ENCODE assay signal across 15 cellular contexts in the genomic region with DNA sequence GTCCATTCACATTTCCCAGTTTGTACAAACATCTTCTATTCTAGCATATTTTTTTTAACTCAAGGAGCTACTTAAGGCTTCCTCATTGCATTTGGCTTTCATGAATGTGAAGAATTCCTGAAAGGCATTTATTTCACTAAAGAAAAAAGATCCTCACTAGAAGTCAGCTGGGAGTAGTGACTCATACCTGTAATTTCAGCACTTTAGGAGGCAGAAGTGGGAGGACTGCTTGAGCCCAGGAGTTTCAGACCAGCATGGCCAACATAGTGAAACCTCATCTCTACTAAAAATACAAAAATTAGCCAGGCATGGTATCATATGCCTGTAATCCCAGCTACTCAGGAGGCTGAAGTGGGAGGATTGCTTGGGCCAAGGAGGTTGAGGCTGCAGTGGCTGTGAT. TPM values are rescaled to one million over a fixed set of nuclear protein-coding genes. Genes with fewer than 3 reads are reported as not detected.
A peak's percentile ranks its signal among the peaks of the same experiment; 100 is the strongest.
DNase-seq lines count a peak whose midpoint lies in the region; ATAC-seq and TF ChIP-seq lines count a peak whose summit lies in the region.
"Had no signal": no experiment of that assay in that cellular context is flagged by ENCODE, and none has a peak within 500 bp of the region (broad histone marks: within the 10 kb centered on the region; RNA-seq: fewer than 3 reads in every experiment).

No MANE protein-coding gene starts in this region.

- no peaks in the 10 kb centered on the region for H3K9me3 ChIP-seq in MM.1S (replicated peaks; ENCODE audit: insufficient read depth, low read length)
- H3K9me3 ChIP-seq in CD4-positive, alpha-beta memory T cell (ENCODE audit: control insufficient read depth in 1 of 2, low read length in 2 of 2), result no peaks in the 10 kb centered on the region
- H3K9me3 ChIP-seq: mucosa of descending colon had no signal

- peaks cover 29% of the 10 kb centered on the region for H3K4me1 ChIP-seq in MM.1S (ENCODE audit: low read length)
- no peaks in the 10 kb centered on the region for H3K4me1 ChIP-seq in CD4-positive, alpha-beta memory T cell (ENCODE audit: insufficient read depth, low read length)

- H3K4me3 ChIP-seq in MM.1S (ENCODE audit: low read length), result no peak overlapping the region
- no peak overlapping the region for H3K4me3 ChIP-seq in CD4-positive, alpha-beta memory T cell (ENCODE audit: low read length in 2 of 2)
- H3K4me3 ChIP-seq: mucosa of descending colon had no signal

- H3F3A ChIP-seq in MM.1S (ENCODE audit: insufficient read depth, low read length), result peaks cover 20% of the 10 kb centered on the region

- intact Hi-C loops in CD4-positive, alpha-beta memory T cell (cut with micrococcal nuclease), result no loop called here

- peak overlapping the region; percentile 55; the same call in 1 of the 2 replicates for H3K4me2 ChIP-seq in MM.1S (ENCODE audit: low read depth, low read length)

- H3K79me2 ChIP-seq in MM.1S (ENCODE audit: low read length), result no peaks in the 10 kb centered on the region

- H3K36me3 ChIP-seq in MM.1S (replicated peaks; ENCODE audit: insufficient read depth, low read length), result no peaks in the 10 kb centered on the region
- H3K36me3 ChIP-seq in CD4-positive, alpha-beta memory T cell (ENCODE audit: insufficient read depth, low read length), result no peaks in the 10 kb centered on the region
- H3K36me3 ChIP-seq: WERI-Rb-1 had no signal

- POLR2A ChIA-PET in CD4-positive, alpha-beta memory T cell (lab: Charles Lee; ENCODE audit: partially characterized antibody), result no interaction called here

- H3K27me3 Mint-ChIP-seq in CD4-positive, alpha-beta memory T cell, result peaks cover 16 to 17% of the 10 kb centered on the region in 2 donors

- peak; percentile 63 for ATAC-seq in GM19351 (IDR thresholded peaks at IDR 0.05; ENCODE audit: unreplicated experiment)
- peak; percentile 65 for ATAC-seq in HG02678 (IDR thresholded peaks at IDR 0.05; ENCODE audit: unreplicated experiment)
- no peak for ATAC-seq in GM21423 (IDR thresholded peaks at IDR 0.05; ENCODE audit: unreplicated experiment)
- ATAC-seq: activated T-cell treated with anti-CD3 and anti-CD28 coated beads, Interleukin-2, amount 50 U/mL, for 4 hours; mucosa of descending colon; Right ventricle myocardium inferior had no signal

- H4K20me1 ChIP-seq in MM.1S (ENCODE audit: insufficient read depth, low read length), result no peaks in the 10 kb centered on the region

- no peaks in the 10 kb centered on the region for H3K36me3 Mint-ChIP-seq in CD4-positive, alpha-beta memory T cell
- H3K36me3 Mint-ChIP-seq: brain had no signal

- no peak overlapping the region for H3K27ac Mint-ChIP-seq in CD4-positive, alpha-beta memory T cell
- H3K27ac Mint-ChIP-seq: brain had no signal

- no peaks in the 10 kb centered on the region for H3K9me2 ChIP-seq in MM.1S (replicated peaks; ENCODE audit: insufficient read depth, low read length)

- no peak overlapping the region for H3K4me3 Mint-ChIP-seq in CD4-positive, alpha-beta memory T cell
- H3K4me3 Mint-ChIP-seq: activated T-cell treated with anti-CD3 and anti-CD28 coated beads, Interleukin-2, amount 50 U/mL, for 4 hours; brain had no signal

- H3K9me3 Mint-ChIP-seq in CD4-positive, alpha-beta memory T cell, result peaks cover 0 to 9% (median 2%) of the 10 kb centered on the region in 8 donors

- CTCF ChIA-PET in CD4-positive, alpha-beta memory T cell (lab: Charles Lee; ENCODE audit: partially characterized antibody), result no interaction called here

- no peak overlapping the region for H2AFZ ChIP-seq in MM.1S (ENCODE audit: low read length)

- peak; percentile 23 for DNase-seq in MM.1S
- DNase-seq in superior temporal gyrus (ENCODE audit: extremely low spot score), result peak; percentile 32
- no peak for DNase-seq in CD4-positive, alpha-beta memory T cell
- no peak for DNase-seq in NCI-H1436 (lab: John Stamatoyannopoulos, UW)
- DNase-seq: activated T-cell treated with anti-CD3 and anti-CD28 coated beads, Interleukin-2, amount 50 U/mL, for 4 hours; Calu3; mucosa of descending colon; NCI-H1092; NCI-H526; WERI-Rb-1 had no signal

- H3K27me3 ChIP-seq in MM.1S (replicated peaks; ENCODE audit: insufficient read depth, low read length), result no peaks in the 10 kb centered on the region
- H3K27me3 ChIP-seq in CD4-positive, alpha-beta memory T cell (ENCODE audit: insufficient read depth, low read length), result no peaks in the 10 kb centered on the region

- TF ChIP-seq CTCF in MM.1S (IDR thresholded peaks at IDR 0.05; ENCODE audit: low read length), result no peak

- H3K9ac ChIP-seq in MM.1S (ENCODE audit: low read length), result no peak overlapping the region

- H3K4me1 Mint-ChIP-seq in CD4-positive, alpha-beta memory T cell, result no peaks in the 10 kb centered on the region
- H3K4me1 Mint-ChIP-seq: brain had no signal

- H3K27ac ChIP-seq in MM.1S (ENCODE audit: low read length), result peak overlapping the region; percentile 50; the same call in 1 of the 2 replicates
- H3K27ac ChIP-seq in CD4-positive, alpha-beta memory T cell (ENCODE audit: low read depth, low read length), result no peak overlapping the region
- H3K27ac ChIP-seq: WERI-Rb-1 had no signal

RNA-seq across cellular contexts. Expression of a gene that starts 30.9 kb away (rescaled TPM):
- total RNA-seq in CD4-positive, alpha-beta memory T cell, result 10 to 100 TPM; 52.8 to 56.3 TPM
- 10 to 100 TPM; 72.9 to 80.3 TPM for polyA plus RNA-seq in CD4-positive, alpha-beta memory T cell

Comparison
In these comparisons a context has a peak if more than half of its experiments do, and no peak if none do; other contexts are left out.
1. DNase-seq: peak in MM.1S (single experiment) and superior temporal gyrus (single experiment); none in CD4-positive, alpha-beta memory T cell (0 of 5) and NCI-H1436 (single experiment).